Comparison of ENCODE assay signal across 9 cellular contexts in genomic region chr1:88877382-88877825, GRCh38. TPM values are rescaled to one million over a fixed set of nuclear protein-coding genes. Genes with fewer than 3 reads are reported as not detected.
A peak's percentile ranks its signal among the peaks of the same experiment; 100 is the strongest.
DNase-seq lines count a peak whose midpoint lies in the region; ATAC-seq, FAIRE-seq and TF ChIP-seq lines count a peak whose summit lies in the region.
"Had no signal": no experiment of that assay in that cellular context is flagged by ENCODE, and none has a peak within 500 bp of the region (broad histone marks: within the 10 kb centered on the region; RNA-seq: fewer than 3 reads in every experiment).

No MANE protein-coding gene starts in this region.

- WGBS in transverse colon (ENCODE audit: low coverage in 1 of 2), 2 donors, result 30% methylated on average over 3 to 6 of the region's 6 CpGs

- H3K9me3 ChIP-seq in transverse colon, result no peaks in the 10 kb centered on the region

- FAIRE-seq in G401.6 (lab: Jason Lieb, UNC), result peak; percentile 97

- in situ Hi-C loops in transverse colon (cut with MboI; ENCODE audit: low pct_ligation_motif_present in 1 of 4, low pct_unique_long_range_greater_than_20kb in 1 of 4, low sequenced_read_pairs in 3 of 4), result loop anchor here in 2 of 4 donors (10.0 to 25.0 kb wide), 2 partner anchors 190 to 223 kb away; partner anchors contain the start of gene PKN2 (in 1 of the 2)

- TF ChIP-seq EP300 in transverse colon (IDR thresholded peaks at IDR 0.05; ENCODE audit: low read depth), result no peak

- TF ChIP-seq CTCF in LNCaP clone FGC (IDR thresholded peaks at IDR 0.05; ENCODE audit: control insufficient read depth, extremely low read depth, insufficient read depth), result peak; percentile 46; the same call in 1 of the 2 replicates
- peak; percentile 51 for TF ChIP-seq CTCF in activated B cell treated with CpG ODN at 0.5 μM for 24 hours (IDR thresholded peaks at IDR 0.05)
- TF ChIP-seq CTCF in transverse colon (IDR thresholded peaks at IDR 0.05), result peak; percentile 59 to 67 (median 61)

- H3K27me3 Mint-ChIP-seq in activated B cell treated with CpG ODN at 0.5 μM for 24 hours, result no peaks in the 10 kb centered on the region

- peaks cover 42% of the 10 kb centered on the region for H3K36me3 Mint-ChIP-seq in activated B cell treated with CpG ODN at 0.5 μM for 24 hours (ENCODE audit: low read depth)

- peaks cover 24% of the 10 kb centered on the region for H3K4me1 Mint-ChIP-seq in activated B cell treated with CpG ODN at 0.5 μM for 24 hours

- H3K27ac Mint-ChIP-seq in activated B cell treated with CpG ODN at 0.5 μM for 24 hours, result peak overlapping the region; percentile 14
- H3K27ac Mint-ChIP-seq: T-helper 1 cell treated with Interleukin-12 subunit alpha and Interleukin-12 subunit beta and Interleukin-4 antibody, amounts not matched to agents 30 μg/mL and 1 μg/mL, for 36 hours had no signal

- CTCF ChIA-PET in activated B cell treated with CpG ODN at 0.5 μM for 24 hours (lab: Charles Lee), result interaction anchor here (0.8 to 4.8 kb wide), 10 partner anchors 9 to 697 kb away, joined by 3 to 62 read pairs (median 4); no protein-coding TSS in a partner anchor

- H3K36me3 ChIP-seq in transverse colon, result no peaks in the 10 kb centered on the region

- POLR2A ChIA-PET in activated B cell treated with CpG ODN at 0.5 μM for 24 hours (lab: Charles Lee), result interaction anchor here (2.2 kb wide), 1 partner anchor 14 kb away, joined by 7 read pairs; the partner anchor contains the start of gene GTF2B

- H3K4me3 Mint-ChIP-seq in activated B cell treated with CpG ODN at 0.5 μM for 24 hours, result no peak overlapping the region
- H3K4me3 Mint-ChIP-seq: T-helper 1 cell treated with Interleukin-12 subunit alpha and Interleukin-12 subunit beta and Interleukin-4 antibody, amounts not matched to agents 30 μg/mL and 1 μg/mL, for 36 hours had no signal

- H3K9me3 Mint-ChIP-seq in activated B cell treated with CpG ODN at 0.5 μM for 24 hours, result no peaks in the 10 kb centered on the region
- H3K9me3 Mint-ChIP-seq: T-helper 1 cell treated with Interleukin-12 subunit alpha and Interleukin-12 subunit beta and Interleukin-4 antibody, amounts not matched to agents 30 μg/mL and 1 μg/mL, for 36 hours had no signal

- DNase-seq in LNCaP clone FGC (ENCODE audit: low read depth) (no peak), activated B cell treated with CpG ODN at 0.5 μM for 24 hours (no peak), inferior parietal cortex (ENCODE audit: extremely low spot score) (peak; percentile 58), transverse colon (no peak)
- DNase-seq in NK-92 treated with Interleukin-12 subunit alpha and Interleukin-12 subunit beta, amount 100 ng/mL, for 24 hours (lab: John Stamatoyannopoulos, UW), result no peak
- no peak for DNase-seq in stimulated activated CD4-positive, alpha-beta T cell treated with anti-CD3 and anti-CD28 coated beads, Interleukin-4, amount 100 ng/mL, for 24 hours

- intact Hi-C loops in activated B cell treated with CpG ODN at 0.5 μM for 24 hours (cut with micrococcal nuclease), result loop anchor here (1.0 to 5.0 kb wide), 4 partner anchors 222 to 1745 kb away; no protein-coding TSS in a partner anchor
- intact Hi-C loops in transverse colon (cut with DNase I; ENCODE audit: low total_unique reads), result no loop called here

- H3K4me3 ChIP-seq in LNCaP clone FGC (ENCODE audit: low read depth, low read length) (no peak overlapping the region), transverse colon (no peak overlapping the region)

- no peak for TF ChIP-seq POLR2A in transverse colon (IDR thresholded peaks at IDR 0.05)

- H3K4me1 ChIP-seq in transverse colon, result peaks cover 0 to 27% (median 4%) of the 10 kb centered on the region in 4 donors

- ATAC-seq in activated B cell treated with CpG ODN at 0.5 μM for 24 hours (ENCODE audit: low read depth) (no peak), HG03097 (IDR thresholded peaks at IDR 0.05; ENCODE audit: low FRiP score, unreplicated experiment) (no peak)

- no peak overlapping the region for H3K27ac ChIP-seq in transverse colon

- no peaks in the 10 kb centered on the region for H3K27me3 ChIP-seq in transverse colon

RNA-seq across cellular contexts. Expression of gene GTF2B, which starts 14.0 kb away (rescaled TPM):
- total RNA-seq in activated B cell treated with CpG ODN at 0.5 μM for 24 hours (30.0 and 32.2 TPM in 2 replicates), transverse colon (10 to 100 TPM in 3 of 4 donors, 1 to 10 TPM in 1; 6.0 to 30.4 (median 22.1) TPM)
